Comparison of ENCODE assay signal across 1 cellular context in the genomic region with DNA sequence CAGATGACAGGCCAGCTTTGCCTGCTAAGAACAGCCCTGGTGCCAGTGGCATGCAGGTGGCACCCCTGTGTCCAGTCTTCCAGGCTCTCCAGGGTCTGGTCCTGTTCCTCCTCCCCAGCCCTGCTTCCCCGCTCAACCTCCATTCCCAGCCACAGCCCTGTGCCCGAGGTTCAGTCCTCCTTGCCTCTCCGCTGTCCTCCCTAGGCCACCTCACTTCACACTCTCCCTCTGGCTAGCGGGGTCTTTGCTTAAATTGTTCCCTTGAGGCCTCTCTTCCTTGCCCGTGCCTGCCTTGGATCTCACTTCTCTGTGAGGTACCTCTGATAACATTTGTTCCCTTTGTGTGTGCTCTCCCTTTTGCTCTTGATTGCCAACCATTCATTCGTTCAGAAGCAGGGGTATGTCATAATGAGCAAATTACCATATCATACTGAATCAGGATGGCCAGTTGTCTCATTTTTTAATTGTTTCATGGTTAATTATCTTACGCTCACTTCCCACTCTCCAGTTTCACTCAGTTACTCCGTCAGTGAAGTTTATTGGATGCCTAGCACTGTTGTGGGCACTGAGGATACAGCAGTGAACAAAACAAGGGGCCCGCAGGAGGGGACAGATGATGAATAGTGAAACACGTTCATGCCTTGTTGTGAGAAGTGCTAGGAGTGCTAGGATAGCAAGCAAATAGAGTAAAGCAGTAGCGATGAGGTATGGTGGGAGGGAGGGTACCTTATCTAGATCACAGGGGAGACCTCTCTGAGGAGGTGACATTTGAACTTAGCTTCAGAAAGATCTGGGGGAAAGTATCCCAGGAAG.
TF ChIP-seq lines count a peak whose summit lies in the region.

No MANE protein-coding gene starts in this region.

TF ChIP-seq in H1, 55 proteins besides CTCF, POLR2A, EP300 and RAD21:
- TF ChIP-seq CHD2 (IDR thresholded peaks at IDR 0.05; ENCODE audit: low read length): no peak
- TF ChIP-seq CBX8 (IDR thresholded peaks at IDR 0.05; ENCODE audit: borderline replicate concordance, low read depth, low read length): no peak
- TF ChIP-seq SP4 (IDR thresholded peaks at IDR 0.05; ENCODE audit: low read length): no peak
- TF ChIP-seq, protein P1, sequence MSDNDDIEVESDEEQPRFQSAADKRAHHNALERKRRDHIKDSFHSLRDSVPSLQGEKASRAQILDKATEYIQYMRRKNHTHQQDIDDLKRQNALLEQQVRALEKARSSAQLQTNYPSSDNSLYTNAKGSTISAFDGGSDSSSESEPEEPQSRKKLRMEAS (IDR thresholded peaks at IDR 0.05): no peak
- no peak for TF ChIP-seq SAP30 (IDR thresholded peaks at IDR 0.05; ENCODE audit: insufficient read depth, insufficient replicate concordance, low read length)
TF ChIP-seq in H1: peak in this region for 0.
